29 cellular contexts compared by ENCODE assay signal in genomic region chr19:29483944-29484581, GRCh38. TPM values are rescaled to one million over a fixed set of nuclear protein-coding genes. Genes with fewer than 3 reads are reported as not detected.
DNase-seq lines count a peak whose midpoint lies in the region; ATAC-seq and TF ChIP-seq lines count a peak whose summit lies in the region.
"Had no signal": no experiment of that assay in that cellular context is flagged by ENCODE, and none has a peak within 500 bp of the region (broad histone marks: within the 10 kb centered on the region; RNA-seq: fewer than 3 reads in every experiment).

No MANE protein-coding gene starts in this region.

- no peaks in the 10 kb centered on the region for H3K27me3 ChIP-seq in layer of hippocampus (ENCODE audit: control insufficient read depth, insufficient read depth, low read length)
- H3K27me3 ChIP-seq: hepatocyte, ovary, thyroid gland had no signal

- no peaks in the 10 kb centered on the region for H3K4me1 Mint-ChIP-seq in natural killer cell
- H3K4me1 Mint-ChIP-seq: activated T-helper 17 cell treated with anti-CD3 and anti-CD28 coated beads, Interleukin-2, amount 50 U/mL, for 72 hours; stimulated activated naive CD8-positive, alpha-beta T cell treated with anti-CD3 and anti-CD28 coated beads, Interleukin-15, amount 100 ng/mL, for 72 hours had no signal

- H3K36me3 Mint-ChIP-seq in natural killer cell: no peaks in the 10 kb centered on the region

- no peaks in the 10 kb centered on the region for H3K9me3 Mint-ChIP-seq in natural killer cell

- no peak for TF ChIP-seq CTCF in natural killer cell (IDR thresholded peaks at IDR 0.05)

- DNase-seq in GM03348 (ENCODE audit: low spot score) (peak; percentile 1), HEK293T (ENCODE audit: extremely low spot score) (peak; percentile 2), natural killer cell (no peak)
- peak; percentile 12 for DNase-seq in stimulated activated CD8-positive, alpha-beta memory T cell treated with anti-CD3 and anti-CD28 coated beads, Interleukin-4, amount 100 ng/mL, for 48 hours
- DNase-seq: activated CD4-positive, CD25-positive, alpha-beta regulatory T cell; C1 segment of cervical spinal cord; COR-L47; DMS53; effector CD4-positive, alpha-beta T cell; GM23248; KBM-7; NCI-H1092 treated with DMSO at 0.1 percent for 48 hours; NCI-H187; NCI-H446 treated with DMSO at 0.1 percent for 48 hours; stimulated activated naive CD8-positive, alpha-beta T cell treated with anti-CD3 and anti-CD28 coated beads, Interleukin-15, amount 100 ng/mL, for 72 hours; thyroid gland had no signal

- CTCF ChIA-PET in HEK293T (lab: Yijun Ruan, JAX): no interaction called here

- H3K27ac Mint-ChIP-seq in natural killer cell: no peak overlapping the region
- H3K27ac Mint-ChIP-seq: activated naive CD4-positive, alpha-beta T cell treated with anti-CD3 and anti-CD28 coated beads, Interleukin-2, amount 50 U/mL, for 72 hours; activated T-helper 17 cell treated with anti-CD3 and anti-CD28 coated beads, Interleukin-2, amount 50 U/mL, for 72 hours had no signal

- POLR2A ChIA-PET in HEK293T (lab: Yijun Ruan, JAX): interaction anchor here (0.9 kb wide), 1 partner anchor 122 kb away, joined by 3 read pairs; no protein-coding TSS in a partner anchor

- no peaks in the 10 kb centered on the region for H3K27me3 Mint-ChIP-seq in natural killer cell (ENCODE audit: low read depth in 2 of 2)

- intact Hi-C loops in natural killer cell (cut with micrococcal nuclease): no loop called here

- ATAC-seq in HG02571 (IDR thresholded peaks at IDR 0.05; ENCODE audit: unreplicated experiment) (no peak), natural killer cell (no peak), HG02763 (IDR thresholded peaks at IDR 0.05; ENCODE audit: unreplicated experiment) (no peak)
- ATAC-seq: activated naive CD4-positive, alpha-beta T cell treated with anti-CD3 and anti-CD28 coated beads, Interleukin-2, amount 50 U/mL, for 72 hours; activated T-helper 17 cell treated with anti-CD3 and anti-CD28 coated beads, Interleukin-2, amount 50 U/mL, for 72 hours; stimulated activated naive CD8-positive, alpha-beta T cell treated with anti-CD3 and anti-CD28 coated beads, Interleukin-15, amount 100 ng/mL, for 72 hours had no signal

- no peak overlapping the region for H3K4me3 Mint-ChIP-seq in natural killer cell
- H3K4me3 Mint-ChIP-seq: activated T-helper 17 cell treated with anti-CD3 and anti-CD28 coated beads, Interleukin-2, amount 50 U/mL, for 72 hours; stimulated activated naive CD8-positive, alpha-beta T cell treated with anti-CD3 and anti-CD28 coated beads, Interleukin-15, amount 100 ng/mL, for 72 hours had no signal

- peak overlapping the region; percentile 46 for H3K27ac ChIP-seq in layer of hippocampus (ENCODE audit: low read depth, low read length)
- H3K27ac ChIP-seq: breast epithelium, GM23248, hepatocyte, ovary, thyroid gland had no signal

TF ChIP-seq in HEK293T, 16 proteins besides CTCF, POLR2A, EP300 and RAD21:
- no peak for TF ChIP-seq BHLHE40 (IDR thresholded peaks at IDR 0.05; ENCODE audit: borderline replicate concordance)
- TF ChIP-seq HDGF (IDR thresholded peaks at IDR 0.05; ENCODE audit: borderline replicate concordance): no peak
TF ChIP-seq in HEK293T: peak in this region for 0.

RNA-seq across cellular contexts. Expression of gene VSTM2B, which starts 41.7 kb away (rescaled TPM):
- total RNA-seq in natural killer cell: not detected
- total RNA-seq: activated T-helper 17 cell treated with anti-CD3 and anti-CD28 coated beads, Interleukin-2, amount 50 U/mL, for 72 hours; breast epithelium; GM23248; lung microvascular endothelial cell; M059J; renal cortical epithelial cell; RPMI7951; T-helper 1 cell treated with Interleukin-12 subunit alpha and Interleukin-12 subunit beta and Interleukin-4 antibody, amounts not matched to agents 30 ng/mL and 1 ng/mL, for 36 hours; thyroid gland had no signal
